Comparison of ENCODE assay signal across 11 cellular contexts in genomic region chr11:46388619-46389449, GRCh38. TPM values are rescaled to one million over a fixed set of nuclear protein-coding genes. Genes with fewer than 3 reads are reported as not detected.
A peak's percentile ranks its signal among the peaks of the same experiment; 100 is the strongest.
DNase-seq lines count a peak whose midpoint lies in the region; ATAC-seq, FAIRE-seq and TF ChIP-seq lines count a peak whose summit lies in the region.
"Had no signal": no experiment of that assay in that cellular context is flagged by ENCODE, and none has a peak within 500 bp of the region (broad histone marks: within the 10 kb centered on the region; RNA-seq: fewer than 3 reads in every experiment).

No MANE protein-coding gene starts in this region.

- no peak for TF ChIP-seq EP300 in GM12878 (IDR thresholded peaks at IDR 0.05; ENCODE audit: borderline replicate concordance in 1 of 2, control insufficient read depth in 1 of 2, low read depth in 2 of 2, low read length in 2 of 2)

- in situ Hi-C loops in GM12878 (cut with MboI) = no loop called here

- SMC1A ChIA-PET in GM12878 (lab: Charles Lee; ENCODE audit: uncharacterized antibody, unreplicated experiment) = interaction anchor here (0.9 to 4.9 kb wide), 20 partner anchors 13 to 230 kb away, joined by 3 to 24 read pairs (median 4); partner anchors contain the start of genes ATG13 and HARBI1

- H3K4me3 ChIP-seq in CD8-positive, alpha-beta memory T cell (ENCODE audit: low read length) = no peak overlapping the region
- peak overlapping the region; percentile 71 for H3K4me3 ChIP-seq in HUES6 (ENCODE audit: low read depth, low read length)
- H3K4me3 ChIP-seq in GM12878 = no peak overlapping the region
- peak overlapping the region; percentile 38 for H3K4me3 ChIP-seq in mesodermal cell (ENCODE audit: extremely low read depth, insufficient read depth, low read length, poor library complexity, severe bottlenecking)

- POLR2A ChIA-PET in CD8-positive, alpha-beta memory T cell (lab: Charles Lee) = no interaction called here
- POLR2A ChIA-PET in GM12878 (lab: Charles Lee) = interaction anchor here (0.6 to 1.2 kb wide), 3 partner anchors 29 to 200 kb away, joined by 3 read pairs; no protein-coding TSS in a partner anchor

- peaks cover 0 to 6% (median 0%) of the 10 kb centered on the region in 3 donors for H3K36me3 Mint-ChIP-seq in CD8-positive, alpha-beta memory T cell

- no peak for DNase-seq in CD8-positive, alpha-beta memory T cell
- DNase-seq in GM12878 (ENCODE audit: low read depth, low spot score) (no peak), DMS79 (lab: John Stamatoyannopoulos, UW) (no peak), NCI-H345 (lab: John Stamatoyannopoulos, UW) (no peak)
- no peak for DNase-seq in stimulated activated CD4-positive, alpha-beta T cell treated with anti-CD3 and anti-CD28 coated beads, Interleukin-12 subunit alpha, Interleukin-12 subunit beta, amount 100 ng/mL, for 4 hours
- DNase-seq: naive B cell had no signal

- peaks cover 35% of the 10 kb centered on the region for H3K27me3 ChIP-seq in CD8-positive, alpha-beta memory T cell (ENCODE audit: insufficient read depth, low read length, poor library complexity, severe bottlenecking)
- peaks cover 84% of the 10 kb centered on the region for H3K27me3 ChIP-seq in HUES6 (ENCODE audit: control insufficient read depth, insufficient read depth, low read length)
- peaks cover 13 to 16% of the 10 kb centered on the region in 2 experiments for H3K27me3 ChIP-seq in GM12878 (replicated peaks in 1 of 2; ENCODE audit: control insufficient read depth in 2 of 2, insufficient read depth in 2 of 2, low read length in 1 of 2)

- H3K27me3 Mint-ChIP-seq in CD8-positive, alpha-beta memory T cell = peaks cover 57 to 74% of the 10 kb centered on the region in 2 donors

- H3K27ac Mint-ChIP-seq in CD8-positive, alpha-beta memory T cell = no peak overlapping the region
- H3K27ac Mint-ChIP-seq: activated naive CD8-positive, alpha-beta T cell treated with anti-CD3 and anti-CD28 coated beads, Interleukin-2, amount 10 ng/mL, durations not matched to agents 7 days and 5 days had no signal

- H3K9me3 ChIP-seq in CD8-positive, alpha-beta memory T cell (ENCODE audit: low read length) = no peaks in the 10 kb centered on the region
- H3K9me3 ChIP-seq in HUES6 (ENCODE audit: control insufficient read depth, insufficient read depth, low read depth, low read length) (no peaks in the 10 kb centered on the region), GM12878 (replicated peaks; ENCODE audit: control insufficient read depth, insufficient read depth, low read length) (no peaks in the 10 kb centered on the region), mesodermal cell (ENCODE audit: control insufficient read depth, low read length) (no peaks in the 10 kb centered on the region)

- no peaks in the 10 kb centered on the region for H4K20me1 ChIP-seq in GM12878 (ENCODE audit: control insufficient read depth, insufficient read depth)

- H3K36me3 ChIP-seq in CD8-positive, alpha-beta memory T cell (ENCODE audit: insufficient read depth, low read length) = no peaks in the 10 kb centered on the region
- peaks cover 3% of the 10 kb centered on the region; the same call in 1 of the 2 replicates for H3K36me3 ChIP-seq in HUES6 (ENCODE audit: control insufficient read depth, insufficient read depth, low read length)
- no peaks in the 10 kb centered on the region for H3K36me3 ChIP-seq in GM12878 (ENCODE audit: control insufficient read depth in 2 of 2, insufficient read depth in 2 of 2, low read length in 1 of 2)
- H3K36me3 ChIP-seq in mesodermal cell (ENCODE audit: control insufficient read depth, insufficient read depth, low read length) = peaks cover 10% of the 10 kb centered on the region

- peak overlapping the region in 4 of 7 donors; percentile 18 to 60 (median 52) for H3K4me3 Mint-ChIP-seq in CD8-positive, alpha-beta memory T cell

- no peak overlapping the region; the same call in 1 of the 2 replicates for H3K4me2 ChIP-seq in GM12878 (ENCODE audit: control insufficient read depth, insufficient read depth)

- peaks cover 25 to 41% (median 29%) of the 10 kb centered on the region in 3 donors for H3K4me1 Mint-ChIP-seq in CD8-positive, alpha-beta memory T cell

- no TSS peak for BruUV-seq in GM12878 (replicated peaks; lab: Mats Ljungman, UMichigan)

- no peak overlapping the region for H3K27ac ChIP-seq in CD8-positive, alpha-beta memory T cell (ENCODE audit: low read depth, low read length)
- H3K27ac ChIP-seq in HUES6 (ENCODE audit: low read depth, low read length) (no peak overlapping the region), GM12878 (ENCODE audit: control insufficient read depth, insufficient read depth) (no peak overlapping the region), mesodermal cell (ENCODE audit: low read depth, low read length, severe bottlenecking) (no peak overlapping the region)

- FAIRE-seq in GM12878 (lab: Jason Lieb, UNC) = no peak

- RAD21 ChIA-PET in GM12878 (lab: Charles Lee; ENCODE audit: unreplicated experiment) = interaction anchor here (0.8 to 3.4 kb wide), 16 partner anchors 29 to 819 kb away, joined by 3 to 16 read pairs (median 5); no protein-coding TSS in a partner anchor

- WGBS in GM12878 (ENCODE audit: insufficient coverage, insufficient replicate concordance, low lambda C conversion rate, missing lambda C conversion rate) = 5% methylated on average over 21 of the region's 21 CpGs
- 5 to 11% methylated on average over 18 of the region's 21 CpGs for WGBS in mesodermal cell (ENCODE audit: insufficient coverage in 2 of 2), 2 experiments

- CTCF ChIA-PET in CD8-positive, alpha-beta memory T cell (lab: Charles Lee) = interaction anchor here (1.2 to 2.7 kb wide), 5 partner anchors 9 to 145 kb away, joined by 3 to 10 read pairs (median 6); no protein-coding TSS in a partner anchor
- CTCF ChIA-PET in GM12878 (lab: Yijun Ruan, JAX) = interaction anchor here (0.5 to 6.7 kb wide), 42 partner anchors 9 to 424 kb away, joined by 3 to 94 read pairs (median 5); partner anchors contain the start of genes ATG13 and HARBI1

- ATAC-seq in GM12878 = no peak; the same call in 2 of the 3 replicates
- no peak for ATAC-seq in HG03159 (IDR thresholded peaks at IDR 0.05; ENCODE audit: unreplicated experiment)

- TF ChIP-seq CTCF in GM12878 (IDR thresholded peaks at IDR 0.05 in 2 of 3, conservative IDR thresholded peaks at IDR 0.05 in 1 of 3; ENCODE audit: control insufficient read depth in 2 of 3, extremely low read depth in 1 of 3, insufficient read depth in 1 of 3, low read depth in 3 of 3, low read length in 3 of 3) = no peak

- intact Hi-C loops in GM12878 (cut with micrococcal nuclease; ENCODE audit: unreplicated experiment) = loop anchor here (1.0 to 2.0 kb wide), 3 partner anchors 140 to 228 kb away; partner anchors contain the start of genes ATG13 and HARBI1

- H3K9ac ChIP-seq in HUES6 (ENCODE audit: low read length) = no peak overlapping the region
- no peak overlapping the region for H3K9ac ChIP-seq in GM12878 (ENCODE audit: control insufficient read depth, insufficient read depth, low read length)

- no peak for TF ChIP-seq POLR2A in GM12878 (IDR thresholded peaks at IDR 0.05; ENCODE audit: low read depth, low read length)

- TF ChIP-seq RAD21 in GM12878 (IDR thresholded peaks at IDR 0.05; ENCODE audit: insufficient read depth, low read depth, low read length) = no peak

- peaks cover 0 to 5% (median 0%) of the 10 kb centered on the region in 5 donors for H3K9me3 Mint-ChIP-seq in CD8-positive, alpha-beta memory T cell
- H3K9me3 Mint-ChIP-seq: activated naive CD8-positive, alpha-beta T cell treated with anti-CD3 and anti-CD28 coated beads, Interleukin-2, amount 10 ng/mL, durations not matched to agents 7 days and 5 days had no signal

- H2AFZ ChIP-seq in GM12878 (ENCODE audit: control insufficient read depth, low read depth, low read length) = no peak overlapping the region

- no peaks in the 10 kb centered on the region for H3K79me2 ChIP-seq in GM12878 (ENCODE audit: control insufficient read depth, insufficient read depth, low read length)

- peaks cover 22% of the 10 kb centered on the region for H3K4me1 ChIP-seq in CD8-positive, alpha-beta memory T cell (ENCODE audit: insufficient read depth, low read length)
- H3K4me1 ChIP-seq in HUES6 (ENCODE audit: control insufficient read depth, insufficient read depth, low read length) (peaks cover 37% of the 10 kb centered on the region), GM12878 (ENCODE audit: control insufficient read depth, insufficient read depth, low read length) (peaks cover 6% of the 10 kb centered on the region), mesodermal cell (ENCODE audit: control insufficient read depth, insufficient read depth, low read length, poor library complexity, severe bottlenecking) (peaks cover 27% of the 10 kb centered on the region)

RNA-seq across cellular contexts. Expression of gene CHRM4, which starts 2.7 kb away (rescaled TPM):
- not detected for total RNA-seq in CD8-positive, alpha-beta memory T cell
- 0.63 TPM for polyA plus RNA-seq in CD8-positive, alpha-beta memory T cell
- not detected in 2 replicates for total RNA-seq in GM12878 (2013; cell fraction: nucleolus; rRNA removed)
- 0.23 TPM in 1 of 2 replicates, not detected in the other for total RNA-seq in GM12878 (2014; rRNA removed)
- total RNA-seq in GM12878 (2014; rRNA removed; fragmentation: Illumina TruSeq; extraction: Trizol) = not detected in 2 replicates
- total RNA-seq in GM12878 (2021) = 0.13 TPM in 1 of 2 replicates, not detected in the other
- polyA plus RNA-seq in GM12878 (2011; ENCODE audit: low read depth) = 0.17 TPM
- polyA plus RNA-seq in GM12878 (2011; rRNA removed) = not detected in 2 replicates
- 0.04 and 0.05 TPM in 2 replicates for polyA plus RNA-seq in GM12878 (2011; cell fraction: cytosol; rRNA removed)
- polyA plus RNA-seq in GM12878 (2011; cell fraction: nucleus; rRNA removed) = 0.13 TPM in 1 of 2 replicates, not detected in the other
- polyA plus RNA-seq in GM12878 (2012) = 0.11 and 0.16 TPM in 2 replicates
- polyA plus RNA-seq in GM12878 (2014; fragmentation: Illumina TruSeq; extraction: Trizol) = 0.12 TPM in 1 of 2 replicates, not detected in the other
- not detected for polyA plus RNA-seq in GM12878 (2014; fragmentation: Nextera tagmentation; extraction: Ambion mirVana)
- polyA plus RNA-seq in GM12878 (2014; rRNA removed) = not detected in 2 replicates
- polyA plus RNA-seq in GM12878 (2016; fragmentation: Nextera tagmentation; extraction: Ambion mirVana) = not detected
- not detected in 2 replicates for polyA minus RNA-seq in GM12878 (2011; rRNA and poly(A)+ RNA removed)
- not detected in 2 replicates for polyA minus RNA-seq in GM12878 (2011; cell fraction: cytosol; rRNA and poly(A)+ RNA removed)
- not detected in 2 replicates for polyA minus RNA-seq in GM12878 (2011; cell fraction: nucleus; rRNA and poly(A)+ RNA removed)
- not detected for polyA plus RNA-seq in mesodermal cell (2013, experiment 1 of 2)
- 0.56 TPM for polyA plus RNA-seq in mesodermal cell (2013, experiment 2 of 2)
- total RNA-seq: Daoy had no signal

RNA-seq across cellular contexts. Expression of gene MDK, which starts 7.4 kb away (rescaled TPM):
- total RNA-seq in CD8-positive, alpha-beta memory T cell = 1 to 10 TPM; 1.1 to 1.2 TPM
- polyA plus RNA-seq in CD8-positive, alpha-beta memory T cell = 0.97 TPM
- total RNA-seq in GM12878 (2013; cell fraction: nucleolus; rRNA removed) = 9.0 and 12.6 TPM in 2 replicates
- total RNA-seq in GM12878 (2014; rRNA removed) = 6.9 and 8.5 TPM in 2 replicates
- 4.7 and 5.5 TPM in 2 replicates for total RNA-seq in GM12878 (2014; rRNA removed; fragmentation: Illumina TruSeq; extraction: Trizol)
- total RNA-seq in GM12878 (2021) = 11.2 and 12.8 TPM in 2 replicates
- polyA plus RNA-seq in GM12878 (2011; ENCODE audit: low read depth) = 7.4 TPM
- polyA plus RNA-seq in GM12878 (2011; rRNA removed) = 2.6 and 3.8 TPM in 2 replicates
- 9.0 and 10.2 TPM in 2 replicates for polyA plus RNA-seq in GM12878 (2011; cell fraction: cytosol; rRNA removed)
- polyA plus RNA-seq in GM12878 (2011; cell fraction: nucleus; rRNA removed) = 4.6 and 4.7 TPM in 2 replicates
- polyA plus RNA-seq in GM12878 (2012) = 6.1 and 9.0 TPM in 2 replicates
- polyA plus RNA-seq in GM12878 (2014; fragmentation: Illumina TruSeq; extraction: Trizol) = 3.0 and 12.3 TPM in 2 replicates
- 1 to 10 TPM in 1 of 2 experiments, under 1 TPM in 1; 0.77 to 2.3 TPM for polyA plus RNA-seq in GM12878 (2014; fragmentation: Nextera tagmentation; extraction: Ambion mirVana)
- polyA plus RNA-seq in GM12878 (2014; rRNA removed) = 12.6 and 17.8 TPM in 2 replicates
- 10 to 100 TPM; 11.8 to 13.7 TPM for polyA plus RNA-seq in GM12878 (2016; fragmentation: Nextera tagmentation; extraction: Ambion mirVana)
- 1.4 and 1.5 TPM in 2 replicates for polyA minus RNA-seq in GM12878 (2011; rRNA and poly(A)+ RNA removed)
- 2.5 TPM in 1 of 2 replicates, not detected in the other for polyA minus RNA-seq in GM12878 (2011; cell fraction: cytosol; rRNA and poly(A)+ RNA removed)
- polyA minus RNA-seq in GM12878 (2011; cell fraction: nucleus; rRNA and poly(A)+ RNA removed) = 0.48 and 1.3 TPM in 2 replicates
- polyA plus RNA-seq in mesodermal cell (2013, experiment 1 of 2) = 1,793 TPM
- 1,702 TPM for polyA plus RNA-seq in mesodermal cell (2013, experiment 2 of 2)

RNA-seq across cellular contexts. Expression of gene DGKZ, which starts 41.6 kb away (rescaled TPM):
- 10 to 100 TPM; 85.8 to 87.2 TPM for total RNA-seq in CD8-positive, alpha-beta memory T cell
- 87.4 TPM for polyA plus RNA-seq in CD8-positive, alpha-beta memory T cell
- 125 and 130 TPM in 2 replicates for total RNA-seq in GM12878 (2013; cell fraction: nucleolus; rRNA removed)
- total RNA-seq in GM12878 (2014; rRNA removed) = 59.0 and 67.4 TPM in 2 replicates
- total RNA-seq in GM12878 (2014; rRNA removed; fragmentation: Illumina TruSeq; extraction: Trizol) = 17.5 and 22.3 TPM in 2 replicates
- 69.3 and 78.4 TPM in 2 replicates for total RNA-seq in GM12878 (2021)
- 16.5 TPM for polyA plus RNA-seq in GM12878 (2011; ENCODE audit: low read depth)
- 16.5 and 35.2 TPM in 2 replicates for polyA plus RNA-seq in GM12878 (2011; rRNA removed)
- polyA plus RNA-seq in GM12878 (2011; cell fraction: cytosol; rRNA removed) = 68.4 and 86.8 TPM in 2 replicates
- 403 and 444 TPM in 2 replicates for polyA plus RNA-seq in GM12878 (2011; cell fraction: nucleus; rRNA removed)
- 43.3 and 52.1 TPM in 2 replicates for polyA plus RNA-seq in GM12878 (2012)
- 8.3 and 29.0 TPM in 2 replicates for polyA plus RNA-seq in GM12878 (2014; fragmentation: Illumina TruSeq; extraction: Trizol)
- polyA plus RNA-seq in GM12878 (2014; fragmentation: Nextera tagmentation; extraction: Ambion mirVana) = 1 to 10 TPM in 1 of 2 experiments, under 1 TPM in 1; 0.50 to 1.6 TPM
- 68.4 and 78.5 TPM in 2 replicates for polyA plus RNA-seq in GM12878 (2014; rRNA removed)
- polyA plus RNA-seq in GM12878 (2016; fragmentation: Nextera tagmentation; extraction: Ambion mirVana) = 10 to 100 TPM; 43.7 to 44.6 TPM
- 36.9 and 81.4 TPM in 2 replicates for polyA minus RNA-seq in GM12878 (2011; rRNA and poly(A)+ RNA removed)
- 26.5 and 41.5 TPM in 2 replicates for polyA minus RNA-seq in GM12878 (2011; cell fraction: cytosol; rRNA and poly(A)+ RNA removed)
- 67.3 and 115 TPM in 2 replicates for polyA minus RNA-seq in GM12878 (2011; cell fraction: nucleus; rRNA and poly(A)+ RNA removed)
- polyA plus RNA-seq in mesodermal cell (2013, experiment 1 of 2) = 58.8 TPM
- polyA plus RNA-seq in mesodermal cell (2013, experiment 2 of 2) = 45.7 TPM

Comparison
In these comparisons a context has a peak if more than half of its experiments do, and no peak if none do; other contexts are left out.
1. H3K4me3 ChIP-seq: peak in HUES6 (single experiment) and mesodermal cell (single experiment); none in CD8-positive, alpha-beta memory T cell (single experiment) and GM12878 (single experiment).